Comparison of ENCODE assay signal across 21 cellular contexts in genomic region chr13:110549795-110550160, GRCh38. TPM values are rescaled to one million over a fixed set of nuclear protein-coding genes. Genes with fewer than 3 reads are reported as not detected.
"Had no signal": no experiment of that assay in that cellular context is flagged by ENCODE, and none has a peak within 500 bp of the region (broad histone marks: within the 10 kb centered on the region; RNA-seq: fewer than 3 reads in every experiment).

No MANE protein-coding gene starts in this region.

- H3K9me3 ChIP-seq: esophagus squamous epithelium, gastroesophageal sphincter, neutrophil, thyroid gland, upper lobe of right lung, vagina had no signal

- DNase-seq: effector memory CD4-positive, alpha-beta T cell; esophagus squamous epithelium; foreskin fibroblast; glutamatergic neuron; immature natural killer cell; left colon; left ventricle myocardium superior; mesenchymal stem cell; naive thymus-derived CD4-positive, alpha-beta T cell; stimulated activated CD4-positive, alpha-beta T cell treated with anti-CD3 and anti-CD28 coated beads, Interleukin-2, amount 100 ng/mL, for 24 hours; stimulated activated CD4-positive, alpha-beta T cell treated with anti-CD3 and anti-CD28 coated beads, Interleukin-4, amount 100 ng/mL, for 4 hours; stimulated activated naive CD4-positive, alpha-beta T cell; thyroid gland; upper lobe of right lung had no signal

- H3K27me3 ChIP-seq: esophagus squamous epithelium, gastroesophageal sphincter, neutrophil, thyroid gland, upper lobe of right lung, vagina had no signal

- H3K9me3 Mint-ChIP-seq: immature natural killer cell had no signal

- H3K4me3 Mint-ChIP-seq: immature natural killer cell; naive thymus-derived CD4-positive, alpha-beta T cell had no signal

- H3K36me3 ChIP-seq: esophagus squamous epithelium, gastroesophageal sphincter, neutrophil, thyroid gland, upper lobe of right lung, vagina had no signal

- H3K27ac Mint-ChIP-seq: immature natural killer cell had no signal

- H3K4me1 Mint-ChIP-seq: immature natural killer cell had no signal

- H3K27ac ChIP-seq: epithelial cell of prostate, esophagus squamous epithelium, gastroesophageal sphincter, neutrophil, upper lobe of right lung, vagina had no signal

- ATAC-seq: gastroesophageal sphincter; left colon; left ventricle myocardium superior; naive thymus-derived CD4-positive, alpha-beta T cell; sciatic nerve; upper lobe of right lung had no signal

- H3K36me3 Mint-ChIP-seq: immature natural killer cell had no signal

- H3K4me1 ChIP-seq: vagina had no signal

- H3K27me3 Mint-ChIP-seq: naive thymus-derived CD4-positive, alpha-beta T cell had no signal

- H3K4me3 ChIP-seq: esophagus squamous epithelium, gastroesophageal sphincter, lung, thyroid gland, upper lobe of right lung, vagina had no signal

RNA-seq across cellular contexts. Expression of gene RAB20, which starts 11.7 kb away (rescaled TPM):
- polyA plus RNA-seq: neural cell had no signal
